Comparison of ENCODE assay signal across 20 cellular contexts in genomic region chr14:104929268-104930230, GRCh38. TPM values are rescaled to one million over a fixed set of nuclear protein-coding genes. Genes with fewer than 3 reads are reported as not detected.
"Had no signal": no experiment of that assay in that cellular context is flagged by ENCODE, and none has a peak within 500 bp of the region (broad histone marks: within the 10 kb centered on the region; RNA-seq: fewer than 3 reads in every experiment).

No MANE protein-coding gene starts in this region.

- H3K36me3 Mint-ChIP-seq: activated naive CD8-positive, alpha-beta T cell treated with anti-CD3 and anti-CD28 coated beads, Interleukin-2, amount 10 ng/mL, durations not matched to agents 7 days and 5 days had no signal

- H3K27me3 ChIP-seq: tibial nerve, vagina had no signal

- H3K36me3 ChIP-seq: tibial nerve, vagina had no signal

- H3K4me3 Mint-ChIP-seq: activated naive CD8-positive, alpha-beta T cell treated with anti-CD3 and anti-CD28 coated beads, Interleukin-2, amount 10 ng/mL, durations not matched to agents 7 days and 5 days; T-helper 1 cell treated with Interleukin-12 subunit alpha and Interleukin-12 subunit beta and Interleukin-4 antibody, amounts not matched to agents 30 μg/mL and 1 μg/mL, for 36 hours had no signal

- H3K9me3 Mint-ChIP-seq: activated naive CD8-positive, alpha-beta T cell treated with anti-CD3 and anti-CD28 coated beads, Interleukin-2, amount 10 ng/mL, durations not matched to agents 7 days and 5 days; nephron; T-helper 1 cell treated with Interleukin-12 subunit alpha and Interleukin-12 subunit beta and Interleukin-4 antibody, amounts not matched to agents 30 μg/mL and 1 μg/mL, for 36 hours had no signal

- H3K27ac Mint-ChIP-seq: activated naive CD8-positive, alpha-beta T cell treated with anti-CD3 and anti-CD28 coated beads, Interleukin-2, amount 10 ng/mL, durations not matched to agents 7 days and 5 days; progenitor cell of endocrine pancreas; T-helper 1 cell treated with Interleukin-12 subunit alpha and Interleukin-12 subunit beta and Interleukin-4 antibody, amounts not matched to agents 30 μg/mL and 1 μg/mL, for 36 hours had no signal

- H3K9me3 ChIP-seq: vagina had no signal

- H3K4me3 ChIP-seq: dorsolateral prefrontal cortex, tibial nerve, vagina had no signal

- ATAC-seq: stimulated activated naive CD8-positive, alpha-beta T cell treated with anti-CD3 and anti-CD28 coated beads, Interleukin-15, Interleukin-2, amounts not matched to agents 100 U/mL and 50 U/mL, for 24 hours had no signal

- DNase-seq: activated CD4-positive, alpha-beta T cell treated with anti-CD3 and anti-CD28 coated beads for 1 hour; activated naive CD8-positive, alpha-beta T cell treated with anti-CD3 and anti-CD28 coated beads, Interleukin-2, amount 10 ng/mL, durations not matched to agents 7 days and 5 days; amygdala; caudate nucleus; foreskin fibroblast; hippocampal formation; mesendoderm; occipital lobe; stimulated activated CD4-positive, alpha-beta T cell treated with anti-CD3 and anti-CD28 coated beads, Interleukin-12 subunit alpha, Interleukin-12 subunit beta, amount 100 ng/mL, for 4 hours; stimulated activated CD4-positive, alpha-beta T cell treated with anti-CD3 and anti-CD28 coated beads, Interleukin-2, amount 100 ng/mL, for 24 hours; stimulated activated naive CD8-positive, alpha-beta T cell treated with anti-CD3 and anti-CD28 coated beads, Interleukin-15, Interleukin-2, amounts not matched to agents 100 U/mL and 50 U/mL, for 24 hours; substantia nigra had no signal

- H3K27ac ChIP-seq: dorsolateral prefrontal cortex, epithelial cell of prostate, tibial nerve, vagina had no signal

RNA-seq across cellular contexts. Expression of gene PLD4, which starts 4.9 kb away (rescaled TPM):
- total RNA-seq: activated CD8-positive, alpha-beta memory T cell treated with anti-CD3 and anti-CD28 coated beads for 36 hours; vagina had no signal
